ENCODE assay signal across 15 cellular contexts in the genomic region with DNA sequence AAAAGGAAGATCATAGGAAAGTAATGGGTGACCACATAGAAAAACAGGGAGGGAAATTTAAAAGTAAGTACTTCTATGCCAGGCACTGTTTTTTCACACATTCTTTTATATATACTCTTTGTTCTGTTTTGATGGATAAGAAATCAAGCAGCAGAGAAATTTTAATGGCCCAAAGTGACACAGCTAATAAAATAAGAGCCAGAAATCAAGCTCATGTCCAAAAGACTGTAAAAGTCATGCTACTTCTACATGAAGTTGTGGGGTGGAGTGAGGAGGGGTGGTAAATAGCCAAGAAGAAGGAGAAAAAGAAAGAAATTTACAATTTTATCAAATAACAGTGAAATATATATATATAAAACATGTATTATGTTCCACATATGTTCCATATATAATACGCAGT.
"Had no signal": no experiment of that assay in that cellular context is flagged by ENCODE, and none has a peak within 500 bp of the region (broad histone marks: within the 10 kb centered on the region; RNA-seq: fewer than 3 reads in every experiment).

No MANE protein-coding gene starts in this region.

- H3K36me3 ChIP-seq: cardiac muscle cell, colonic mucosa, ovary had no signal

- H3K4me3 ChIP-seq: cardiac muscle cell, colonic mucosa, left ventricle myocardium inferior, ovary, tibial artery had no signal

- H3K4me1 ChIP-seq: colonic mucosa had no signal

- H3K27me3 Mint-ChIP-seq: activated naive CD4-positive, alpha-beta T cell treated with anti-CD3 and anti-CD28 coated beads, Interleukin-2, amount 10 ng/mL, durations not matched to agents 7 days and 5 days had no signal

- H3K9me3 ChIP-seq: colonic mucosa, left ventricle myocardium inferior, ovary, tibial artery had no signal

- DNase-seq: activated CD4-positive, alpha-beta T cell treated with anti-CD3 and anti-CD28 coated beads, Interleukin-2, amount 10 ng/mL, durations not matched to agents 24 days and 14 days; activated naive CD4-positive, alpha-beta T cell treated with anti-CD3 and anti-CD28 coated beads, Interleukin-2, amount 10 ng/mL, durations not matched to agents 7 days and 5 days; aorta; colonic mucosa; foreskin keratinocyte; left ventricle myocardium inferior; ovary; stimulated activated CD4-positive, alpha-beta T cell treated with anti-CD3 and anti-CD28 coated beads, Interleukin-4, amount 100 ng/mL, for 1 hour; stimulated activated CD8-positive, alpha-beta memory T cell treated with anti-CD3 and anti-CD28 coated beads, Interleukin-4, amount 100 ng/mL, for 48 hours; tibial artery had no signal

- H3K27ac Mint-ChIP-seq: activated CD4-positive, alpha-beta T cell treated with anti-CD3 and anti-CD28 coated beads, Interleukin-2, amount 10 ng/mL, durations not matched to agents 24 days and 14 days; activated naive CD4-positive, alpha-beta T cell treated with anti-CD3 and anti-CD28 coated beads, Interleukin-2, amount 10 ng/mL, durations not matched to agents 7 days and 5 days; activated T-helper 2 cell treated with anti-CD3 and anti-CD28 coated beads, Interferon-gamma antibody, Interleukin-2, Interleukin-4, amounts not matched to agents 10 μg/mL and 5 μg/mL and 100 μg/mL, durations not matched to agents 14 hours and 24 hours and 36 hours; memory B cell; T-helper 1 cell treated with Interleukin-12 subunit alpha and Interleukin-12 subunit beta and Interleukin-4 antibody, amounts not matched to agents 30 μg/mL and 1 μg/mL, for 36 hours had no signal

- H3K27ac ChIP-seq: cardiac muscle cell, colonic mucosa, foreskin keratinocyte, left ventricle myocardium inferior, ovary, tibial artery had no signal

- H3K27me3 ChIP-seq: cardiac muscle cell, colonic mucosa, foreskin keratinocyte, ovary, tibial artery had no signal

- H3K4me3 Mint-ChIP-seq: activated CD4-positive, alpha-beta T cell treated with anti-CD3 and anti-CD28 coated beads, Interleukin-2, amount 10 ng/mL, durations not matched to agents 24 days and 14 days; activated naive CD4-positive, alpha-beta T cell treated with anti-CD3 and anti-CD28 coated beads, Interleukin-2, amount 10 ng/mL, durations not matched to agents 7 days and 5 days; memory B cell; T-helper 1 cell treated with Interleukin-12 subunit alpha and Interleukin-12 subunit beta and Interleukin-4 antibody, amounts not matched to agents 30 μg/mL and 1 μg/mL, for 36 hours had no signal

- H3K9me3 Mint-ChIP-seq: activated naive CD4-positive, alpha-beta T cell treated with anti-CD3 and anti-CD28 coated beads, Interleukin-2, amount 10 ng/mL, durations not matched to agents 7 days and 5 days; activated T-helper 2 cell treated with anti-CD3 and anti-CD28 coated beads, Interferon-gamma antibody, Interleukin-2, Interleukin-4, amounts not matched to agents 10 μg/mL and 5 μg/mL and 100 μg/mL, durations not matched to agents 14 hours and 24 hours and 36 hours; memory B cell; T-helper 1 cell treated with Interleukin-12 subunit alpha and Interleukin-12 subunit beta and Interleukin-4 antibody, amounts not matched to agents 30 μg/mL and 1 μg/mL, for 36 hours had no signal

- ATAC-seq: foreskin keratinocyte, WTC11 had no signal
